1 cellular context compared by ENCODE assay signal in genomic region chr6:11210386-11211138, GRCh38.
TF ChIP-seq lines count a peak whose summit lies in the region.

No MANE protein-coding gene starts in this region.

TF ChIP-seq in GM23338, 12 proteins besides CTCF, POLR2A, EP300 and RAD21 (continued from another document):
- no peak for TF ChIP-seq ZNF462 (CRISPR knock-in tag; IDR thresholded peaks at IDR 0.05)
TF ChIP-seq in GM23338: peak in this region for 0.
